29 cellular contexts compared by ENCODE assay signal in the genomic region with DNA sequence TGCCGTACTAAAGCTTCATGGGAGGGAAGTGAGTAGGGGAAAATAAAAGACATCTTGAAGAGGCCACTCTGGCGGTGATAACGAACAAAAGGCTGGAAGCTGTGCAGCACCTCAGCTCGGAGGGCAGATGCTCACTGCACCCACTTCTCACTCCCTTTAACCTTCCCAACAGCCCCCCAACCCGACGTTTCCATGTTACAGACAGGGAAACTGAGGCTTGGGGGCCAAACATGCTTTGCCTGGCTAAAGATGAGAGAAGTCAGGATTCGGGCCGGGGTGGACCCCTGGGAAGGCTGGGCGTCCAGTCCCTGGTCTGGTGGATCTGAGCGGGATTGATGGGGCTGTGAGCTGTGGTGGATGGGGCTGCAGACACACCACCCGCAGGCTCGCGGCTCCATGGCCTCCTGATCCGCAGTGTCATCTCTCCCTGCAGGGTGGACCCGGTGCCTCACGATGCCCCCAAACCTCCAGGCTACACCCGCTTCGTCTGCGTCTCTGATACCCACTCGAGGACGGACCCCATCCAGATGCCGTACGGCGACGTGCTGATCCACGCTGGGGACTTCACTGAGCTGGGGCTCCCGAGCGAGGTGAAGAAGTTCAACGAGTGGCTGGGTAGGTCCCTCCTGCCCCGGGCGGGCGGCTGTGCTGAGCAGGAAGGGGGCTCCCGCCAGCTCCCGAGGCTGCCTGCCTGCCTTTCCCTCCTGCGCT. TPM values are rescaled to one million over a fixed set of nuclear protein-coding genes. Genes with fewer than 3 reads are reported as not detected.
"Had no signal": no experiment of that assay in that cellular context is flagged by ENCODE, and none has a peak within 500 bp of the region (broad histone marks: within the 10 kb centered on the region; RNA-seq: fewer than 3 reads in every experiment).

No MANE protein-coding gene starts in this region.

- DNase-seq: activated CD4-positive, alpha-beta memory T cell treated with anti-CD3 and anti-CD28 coated beads for 36 hours; activated CD4-positive, alpha-beta T cell treated with anti-CD3 and anti-CD28 coated beads for 4 hours; activated CD8-positive, alpha-beta memory T cell treated with anti-CD3 and anti-CD28 coated beads, Interleukin-2, amount 50 U/mL, for 4 hours; activated naive CD8-positive, alpha-beta T cell treated with anti-CD3 and anti-CD28 coated beads, Interleukin-2, amount 10 ng/mL, durations not matched to agents 7 days and 5 days; activated T-cell treated with anti-CD3 and anti-CD28 coated beads, Interleukin-2, amount 50 U/mL, for 24 hours; brain microvascular endothelial cell; caudate nucleus; effector CD4-positive, alpha-beta T cell; foreskin keratinocyte; heart left ventricle; left lung; mesendoderm; mucosa of descending colon; stimulated activated CD4-positive, alpha-beta T cell treated with anti-CD3 and anti-CD28 coated beads, Interleukin-1b, Interleukin-23, amount 100 ng/mL, for 48 hours; stimulated activated CD4-positive, alpha-beta T cell treated with anti-CD3 and anti-CD28 coated beads, Interleukin-4, amount 100 ng/mL, for 4 hours; stimulated activated CD8-positive, alpha-beta memory T cell treated with anti-CD3 and anti-CD28 coated beads, Interleukin-4, amount 100 ng/mL, for 48 hours; stomach; thyroid gland had no signal

- H3K4me1 ChIP-seq: esophagus muscularis mucosa, foreskin keratinocyte, heart left ventricle, left lung, psoas muscle, thyroid gland had no signal

- H3K27ac Mint-ChIP-seq: activated CD4-positive, alpha-beta memory T cell treated with anti-CD3 and anti-CD28 coated beads for 36 hours; activated naive CD8-positive, alpha-beta T cell treated with anti-CD3 and anti-CD28 coated beads, Interleukin-2, amount 10 ng/mL, durations not matched to agents 7 days and 5 days; activated T-cell treated with anti-CD3 and anti-CD28 coated beads, Interleukin-2, amount 50 U/mL, for 24 hours; natural killer cell treated with Interleukin-12 subunit alpha and Interleukin-12 subunit beta and Interleukin-15 and Interleukin-18, amount 100 ng/mL, for 72 hours; stimulated activated memory B cell treated with anti-CD40 and anti-IgM and Interleukin-4, amounts not matched to agents 10 μg/mL and 1 μg/mL and 100 μg/mL, for 72 hours had no signal

- H3K9me3 ChIP-seq: esophagus muscularis mucosa, heart left ventricle, left lung, mucosa of descending colon, ovary, psoas muscle, stomach, thyroid gland had no signal

- H3K4me3 ChIP-seq: esophagus muscularis mucosa, heart left ventricle, left lung, lung, mucosa of descending colon, ovary, psoas muscle, SK-N-MC, stomach, thyroid gland had no signal

- H3K4me1 Mint-ChIP-seq: activated naive CD8-positive, alpha-beta T cell treated with anti-CD3 and anti-CD28 coated beads, Interleukin-2, amount 10 ng/mL, durations not matched to agents 7 days and 5 days; stimulated activated memory B cell treated with anti-CD40 and anti-IgM and Interleukin-4, amounts not matched to agents 10 μg/mL and 1 μg/mL and 100 μg/mL, for 72 hours had no signal

- H3K27ac ChIP-seq: brain microvascular endothelial cell, esophagus muscularis mucosa, foreskin keratinocyte, heart left ventricle, left lung, ovary, psoas muscle, SK-N-MC, stomach, thyroid gland had no signal

- H3K36me3 ChIP-seq: brain microvascular endothelial cell, esophagus muscularis mucosa, heart left ventricle, left lung, ovary, stomach, thyroid gland had no signal

- H3K36me3 Mint-ChIP-seq: activated CD4-positive, alpha-beta memory T cell treated with anti-CD3 and anti-CD28 coated beads for 36 hours; activated naive CD8-positive, alpha-beta T cell treated with anti-CD3 and anti-CD28 coated beads, Interleukin-2, amount 10 ng/mL, durations not matched to agents 7 days and 5 days; natural killer cell treated with Interleukin-12 subunit alpha and Interleukin-12 subunit beta and Interleukin-15 and Interleukin-18, amount 100 ng/mL, for 72 hours; stimulated activated memory B cell treated with anti-CD40 and anti-IgM and Interleukin-4, amounts not matched to agents 10 μg/mL and 1 μg/mL and 100 μg/mL, for 72 hours had no signal

- H3K27me3 ChIP-seq: brain microvascular endothelial cell, ovary, thyroid gland had no signal

- H3K9me3 Mint-ChIP-seq: activated CD4-positive, alpha-beta memory T cell treated with anti-CD3 and anti-CD28 coated beads for 36 hours; activated naive CD8-positive, alpha-beta T cell treated with anti-CD3 and anti-CD28 coated beads, Interleukin-2, amount 10 ng/mL, durations not matched to agents 7 days and 5 days; activated T-cell treated with anti-CD3 and anti-CD28 coated beads, Interleukin-2, amount 50 U/mL, for 24 hours; natural killer cell treated with Interleukin-12 subunit alpha and Interleukin-12 subunit beta and Interleukin-15 and Interleukin-18, amount 100 ng/mL, for 72 hours; stimulated activated memory B cell treated with anti-CD40 and anti-IgM and Interleukin-4, amounts not matched to agents 10 μg/mL and 1 μg/mL and 100 μg/mL, for 72 hours had no signal

- ATAC-seq: foreskin keratinocyte; heart left ventricle; left lung; mucosa of descending colon; natural killer cell treated with Interleukin-12 subunit alpha and Interleukin-12 subunit beta and Interleukin-15 and Interleukin-18, amount 100 ng/mL, for 72 hours; psoas muscle; stimulated activated memory B cell treated with anti-CD40 and anti-IgM and Interleukin-4, amounts not matched to agents 10 μg/mL and 1 μg/mL and 100 μg/mL, for 72 hours had no signal

- H3K4me3 Mint-ChIP-seq: activated CD4-positive, alpha-beta memory T cell treated with anti-CD3 and anti-CD28 coated beads for 36 hours; activated naive CD8-positive, alpha-beta T cell treated with anti-CD3 and anti-CD28 coated beads, Interleukin-2, amount 10 ng/mL, durations not matched to agents 7 days and 5 days; activated T-cell treated with anti-CD3 and anti-CD28 coated beads, Interleukin-2, amount 50 U/mL, for 24 hours; natural killer cell treated with Interleukin-12 subunit alpha and Interleukin-12 subunit beta and Interleukin-15 and Interleukin-18, amount 100 ng/mL, for 72 hours; stimulated activated memory B cell treated with anti-CD40 and anti-IgM and Interleukin-4, amounts not matched to agents 10 μg/mL and 1 μg/mL and 100 μg/mL, for 72 hours had no signal

RNA-seq across cellular contexts. Expression of a gene that starts 22.9 kb away (rescaled TPM):
- total RNA-seq: activated CD4-positive, alpha-beta memory T cell treated with anti-CD3 and anti-CD28 coated beads for 36 hours; activated CD8-positive, alpha-beta memory T cell treated with anti-CD3 and anti-CD28 coated beads for 36 hours; activated naive CD8-positive, alpha-beta T cell treated with anti-CD3 and anti-CD28 coated beads, Interleukin-2, amount 10 ng/mL, durations not matched to agents 7 days and 5 days; astrocyte; esophagus muscularis mucosa; foreskin keratinocyte; left lung; myocyte; natural killer cell treated with Interleukin-12 subunit alpha and Interleukin-12 subunit beta and Interleukin-15 and Interleukin-18, amount 100 ng/mL, for 72 hours; psoas muscle; T-helper 1 cell treated with Interleukin-12 subunit alpha and Interleukin-12 subunit beta and Interleukin-4 antibody, amounts not matched to agents 30 ng/mL and 1 ng/mL, for 36 hours; thyroid gland had no signal
- polyA plus RNA-seq: foreskin keratinocyte, heart left ventricle had no signal
